28 cellular contexts compared by ENCODE assay signal in the genomic region with DNA sequence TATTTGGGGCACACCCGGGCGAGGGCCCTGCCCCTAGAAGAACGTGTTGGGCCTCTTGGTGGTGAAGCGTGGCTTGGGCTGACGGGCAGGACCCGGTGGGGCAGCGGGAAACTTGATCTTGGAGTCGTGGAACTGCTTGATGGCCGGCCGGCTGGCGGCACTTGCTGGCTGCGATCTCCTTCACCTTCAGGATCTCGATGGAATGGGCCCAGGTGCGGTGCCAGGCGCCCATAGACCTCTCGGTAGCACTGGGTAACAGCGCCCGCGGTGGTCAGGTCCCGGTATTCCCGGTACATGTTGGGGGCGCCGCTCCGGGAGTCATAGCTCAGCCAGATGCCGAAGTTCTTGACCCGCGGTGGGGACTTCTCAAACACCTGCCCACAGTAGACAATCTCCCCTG.
"Had no signal": no experiment of that assay in that cellular context is flagged by ENCODE, and none has a peak within 500 bp of the region (broad histone marks: within the 10 kb centered on the region; RNA-seq: fewer than 3 reads in every experiment).

No MANE protein-coding gene starts in this region.

- H3K4me3 ChIP-seq: stomach, suprapubic skin, testis, thoracic aorta, thyroid gland, tibial artery, tibial nerve, transverse colon, upper lobe of left lung, upper lobe of right lung, uterus, vagina had no signal

- H3K4me1 Mint-ChIP-seq: stimulated activated effector memory CD8-positive, alpha-beta T cell treated with anti-CD3 and anti-CD28 coated beads, Interleukin-12 subunit alpha, Interleukin-12 subunit beta, amount 100 ng/mL, for 72 hours; stimulated activated memory B cell treated with anti-CD40 and anti-IgM and Interleukin-4, amounts not matched to agents 10 μg/mL and 1 μg/mL and 100 μg/mL, for 72 hours; stimulated activated naive CD8-positive, alpha-beta T cell treated with anti-CD3 and anti-CD28 coated beads, Interleukin-15, amount 100 ng/mL, for 72 hours had no signal

- H3K27ac Mint-ChIP-seq: stimulated activated effector memory CD8-positive, alpha-beta T cell treated with anti-CD3 and anti-CD28 coated beads, Interleukin-12 subunit alpha, Interleukin-12 subunit beta, amount 100 ng/mL, for 72 hours; stimulated activated memory B cell treated with anti-CD40 and anti-IgM and Interleukin-4, amounts not matched to agents 10 μg/mL and 1 μg/mL and 100 μg/mL, for 72 hours; stimulated activated naive B cell treated with anti-CD40 and anti-IgM and Interleukin-4, amounts not matched to agents 10 μg/mL and 1 μg/mL and 100 μg/mL, for 72 hours; stimulated activated naive CD8-positive, alpha-beta T cell treated with anti-CD3 and anti-CD28 coated beads, Interleukin-15, amount 100 ng/mL, for 72 hours; stimulated activated naive CD8-positive, alpha-beta T cell treated with anti-CD3 and anti-CD28 coated beads, Interleukin-15, Interleukin-2, amounts not matched to agents 100 ng/mL and 50 ng/mL, for 24 hours; type B pancreatic cell had no signal

- H3K27me3 ChIP-seq: stomach, suprapubic skin, testis, thyroid gland, tibial artery, tibial nerve, transverse colon, upper lobe of left lung, upper lobe of right lung, uterus, vagina had no signal

- H3K27me3 Mint-ChIP-seq: stimulated activated memory B cell treated with anti-CD40 and anti-IgM and Interleukin-4, amounts not matched to agents 10 μg/mL and 1 μg/mL and 100 μg/mL, for 72 hours; stimulated activated naive B cell treated with anti-CD40 and anti-IgM and Interleukin-4, amounts not matched to agents 10 μg/mL and 1 μg/mL and 100 μg/mL, for 72 hours; stimulated activated naive CD8-positive, alpha-beta T cell treated with anti-CD3 and anti-CD28 coated beads, Interleukin-15, amount 100 ng/mL, for 72 hours; stimulated activated naive CD8-positive, alpha-beta T cell treated with anti-CD3 and anti-CD28 coated beads, Interleukin-15, Interleukin-2, amounts not matched to agents 100 ng/mL and 50 ng/mL, for 24 hours; type B pancreatic cell had no signal

- H3K9me3 Mint-ChIP-seq: stimulated activated effector memory CD8-positive, alpha-beta T cell treated with anti-CD3 and anti-CD28 coated beads, Interleukin-12 subunit alpha, Interleukin-12 subunit beta, amount 100 ng/mL, for 72 hours; stimulated activated memory B cell treated with anti-CD40 and anti-IgM and Interleukin-4, amounts not matched to agents 10 μg/mL and 1 μg/mL and 100 μg/mL, for 72 hours; stimulated activated naive B cell treated with anti-CD40 and anti-IgM and Interleukin-4, amounts not matched to agents 10 μg/mL and 1 μg/mL and 100 μg/mL, for 72 hours; stimulated activated naive CD8-positive, alpha-beta T cell treated with anti-CD3 and anti-CD28 coated beads, Interleukin-15, amount 100 ng/mL, for 72 hours; stimulated activated naive CD8-positive, alpha-beta T cell treated with anti-CD3 and anti-CD28 coated beads, Interleukin-15, Interleukin-2, amounts not matched to agents 100 ng/mL and 50 ng/mL, for 24 hours; type B pancreatic cell had no signal

- H3K4me3 Mint-ChIP-seq: stimulated activated effector memory CD8-positive, alpha-beta T cell treated with anti-CD3 and anti-CD28 coated beads, Interleukin-12 subunit alpha, Interleukin-12 subunit beta, amount 100 ng/mL, for 72 hours; stimulated activated memory B cell treated with anti-CD40 and anti-IgM and Interleukin-4, amounts not matched to agents 10 μg/mL and 1 μg/mL and 100 μg/mL, for 72 hours; stimulated activated naive B cell treated with anti-CD40 and anti-IgM and Interleukin-4, amounts not matched to agents 10 μg/mL and 1 μg/mL and 100 μg/mL, for 72 hours; stimulated activated naive CD8-positive, alpha-beta T cell treated with anti-CD3 and anti-CD28 coated beads, Interleukin-15, amount 100 ng/mL, for 72 hours; stimulated activated naive CD8-positive, alpha-beta T cell treated with anti-CD3 and anti-CD28 coated beads, Interleukin-15, Interleukin-2, amounts not matched to agents 100 ng/mL and 50 ng/mL, for 24 hours; type B pancreatic cell had no signal

- H3K27ac ChIP-seq: stomach, suprapubic skin, testis, thoracic aorta, thyroid gland, tibial artery, tibial nerve, transverse colon, upper lobe of left lung, upper lobe of right lung, uterus, vagina had no signal

- ATAC-seq: stimulated activated effector memory CD8-positive, alpha-beta T cell treated with anti-CD3 and anti-CD28 coated beads, Interleukin-12 subunit alpha, Interleukin-12 subunit beta, amount 100 ng/mL, for 72 hours; stimulated activated memory B cell treated with anti-CD40 and anti-IgM and Interleukin-4, amounts not matched to agents 10 μg/mL and 1 μg/mL and 100 μg/mL, for 72 hours; stimulated activated naive B cell treated with anti-CD40 and anti-IgM and Interleukin-4, amounts not matched to agents 10 μg/mL and 1 μg/mL and 100 μg/mL, for 72 hours; stimulated activated naive CD8-positive, alpha-beta T cell treated with anti-CD3 and anti-CD28 coated beads, Interleukin-15, amount 100 ng/mL, for 72 hours; stimulated activated naive CD8-positive, alpha-beta T cell treated with anti-CD3 and anti-CD28 coated beads, Interleukin-15, Interleukin-2, amounts not matched to agents 100 U/mL and 50 U/mL, for 24 hours; upper lobe of right lung had no signal

- H3K36me3 ChIP-seq: uterus had no signal

- DNase-seq: stimulated activated CD4-positive, alpha-beta T cell treated with anti-CD3 and anti-CD28 coated beads, Interleukin-2, amount 100 ng/mL, for 48 hours; stimulated activated CD4-positive, alpha-beta T cell treated with anti-CD3 and anti-CD28 coated beads, Interleukin-4, amount 100 ng/mL, for 1 hour; stimulated activated CD4-positive, alpha-beta T cell treated with anti-CD3 and anti-CD28 coated beads, Interleukin-4, amount 100 ng/mL, for 24 hours; stimulated activated CD4-positive, alpha-beta T cell treated with anti-CD3 and anti-CD28 coated beads, Interleukin-4, amount 100 ng/mL, for 4 hours; stimulated activated CD8-positive, alpha-beta memory T cell treated with anti-CD3 and anti-CD28 coated beads, Interleukin-4, amount 100 ng/mL, for 48 hours; stimulated activated naive B cell treated with anti-CD40 and anti-IgM and Interleukin-4, amounts not matched to agents 10 μg/mL and 1 μg/mL and 100 μg/mL, for 72 hours; stimulated activated naive CD4-positive, alpha-beta T cell; stimulated activated naive CD4-positive, alpha-beta T cell treated with Interleukin-2 at 50 U/mL for 16 hours; stimulated activated naive CD8-positive, alpha-beta T cell treated with anti-CD3 and anti-CD28 coated beads, Interleukin-15, amount 100 ng/mL, for 72 hours; stimulated activated naive CD8-positive, alpha-beta T cell treated with anti-CD3 and anti-CD28 coated beads, Interleukin-15, Interleukin-2, amounts not matched to agents 100 U/mL and 50 U/mL, for 24 hours; stomach; substantia nigra; testis; thyroid gland; tibial artery; transverse colon; trophoblast cell; upper lobe of right lung; uterus had no signal

- H3K9me3 ChIP-seq: stomach, suprapubic skin, testis, thoracic aorta, thyroid gland, tibial artery, tibial nerve, transverse colon, upper lobe of left lung, upper lobe of right lung, uterus, vagina had no signal

- H3K4me1 ChIP-seq: stomach, suprapubic skin, testis, thyroid gland, tibial artery, tibial nerve, transverse colon, upper lobe of left lung, upper lobe of right lung, uterus, vagina had no signal
